In the genomic region with DNA sequence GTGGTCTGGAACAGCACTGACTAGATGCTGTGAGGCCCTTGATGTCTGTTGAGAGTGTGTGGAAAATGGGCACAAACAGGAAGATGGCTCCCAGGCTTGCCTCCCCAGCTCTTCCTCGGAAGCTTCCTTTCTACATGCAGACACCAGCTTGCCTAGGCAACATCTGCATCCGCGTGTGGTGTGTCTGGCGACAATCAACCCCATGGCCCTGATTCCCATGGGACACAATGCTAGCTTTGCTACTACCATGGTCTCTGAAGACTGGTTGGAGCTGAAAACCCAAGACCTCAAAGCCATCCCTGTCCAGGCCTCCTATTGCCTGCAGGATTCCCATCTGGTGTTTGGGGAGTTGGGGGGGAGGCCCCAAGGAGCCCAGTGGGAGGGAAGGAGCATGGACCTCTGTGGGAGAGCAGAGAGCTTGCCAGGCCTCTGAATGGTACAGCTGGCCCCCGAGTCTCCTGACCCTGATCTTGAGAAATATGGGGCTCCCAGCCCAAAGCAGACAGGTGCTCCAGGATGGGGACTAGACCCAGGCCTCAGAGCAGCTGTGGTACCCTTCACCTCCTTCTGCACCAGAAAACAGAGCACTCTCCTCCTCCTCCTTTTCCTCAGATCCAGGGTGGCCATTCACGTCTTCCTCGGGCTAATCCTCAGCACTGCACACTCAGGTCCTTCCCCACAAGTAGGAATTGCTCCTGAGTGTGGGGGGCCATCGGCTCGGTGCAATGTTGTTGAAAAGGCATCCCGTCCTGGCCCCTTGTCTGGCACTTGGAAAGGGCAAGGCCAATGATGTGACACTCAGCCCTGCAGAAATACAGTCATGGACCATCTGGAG, we compare ENCODE assay signal across 31 cellular contexts. TPM values are rescaled to one million over a fixed set of nuclear protein-coding genes. Genes with fewer than 3 reads are reported as not detected.
"Had no signal": no experiment of that assay in that cellular context is flagged by ENCODE, and none has a peak within 500 bp of the region (broad histone marks: within the 10 kb centered on the region; RNA-seq: fewer than 3 reads in every experiment).

No MANE protein-coding gene starts in this region.

- H3K9me3 Mint-ChIP-seq: activated naive CD4-positive, alpha-beta T cell treated with anti-CD3 and anti-CD28 coated beads for 36 hours; activated naive CD8-positive, alpha-beta T cell treated with anti-CD3 and anti-CD28 coated beads for 36 hours; nephron; stimulated activated naive B cell treated with anti-CD40 and anti-IgM and Interleukin-4, amounts not matched to agents 10 μg/mL and 1 μg/mL and 100 μg/mL, for 72 hours; T-helper 1 cell treated with Interleukin-12 subunit alpha and Interleukin-12 subunit beta and Interleukin-4 antibody, amounts not matched to agents 30 μg/mL and 1 μg/mL, for 36 hours had no signal

- H3K4me1 ChIP-seq: adrenal gland, body of pancreas, parathyroid adenoma, psoas muscle, upper lobe of right lung had no signal

- H3K4me3 ChIP-seq: adrenal gland, body of pancreas, cardiac muscle cell, esophagus squamous epithelium, psoas muscle, sigmoid colon, stomach, thyroid gland, upper lobe of right lung had no signal

- H3K27me3 Mint-ChIP-seq: activated naive CD8-positive, alpha-beta T cell treated with anti-CD3 and anti-CD28 coated beads for 36 hours had no signal

- H3K27me3 ChIP-seq: adrenal gland, body of pancreas, cardiac muscle cell, esophagus squamous epithelium, sigmoid colon, stomach, thyroid gland, upper lobe of right lung had no signal

- H3K9me3 ChIP-seq: adrenal gland, body of pancreas, esophagus squamous epithelium, psoas muscle, sigmoid colon, stomach, thyroid gland, upper lobe of right lung had no signal

- ATAC-seq: activated CD4-positive, CD25-positive, alpha-beta regulatory T cell treated with anti-CD3 and anti-CD28 coated beads, Interleukin-2, amount 50 U/mL, for 24 hours; body of pancreas; psoas muscle; stimulated activated naive B cell treated with anti-CD40 and anti-IgM and Interleukin-4, amounts not matched to agents 10 μg/mL and 1 μg/mL and 100 μg/mL, for 72 hours; upper lobe of right lung had no signal

- H3K4me3 Mint-ChIP-seq: activated naive CD4-positive, alpha-beta T cell treated with anti-CD3 and anti-CD28 coated beads for 36 hours; activated naive CD8-positive, alpha-beta T cell treated with anti-CD3 and anti-CD28 coated beads for 36 hours; nephron; stimulated activated naive B cell treated with anti-CD40 and anti-IgM and Interleukin-4, amounts not matched to agents 10 μg/mL and 1 μg/mL and 100 μg/mL, for 72 hours; T-helper 1 cell treated with Interleukin-12 subunit alpha and Interleukin-12 subunit beta and Interleukin-4 antibody, amounts not matched to agents 30 μg/mL and 1 μg/mL, for 36 hours had no signal

- DNase-seq: activated CD4-positive, alpha-beta T cell treated with anti-CD3 and anti-CD28 coated beads for 48 hours; activated CD4-positive, alpha-beta T cell treated with anti-CD3 and anti-CD28 coated beads, Interleukin-2, amount 50 U/mL, for 48 hours; activated CD8-positive, alpha-beta memory T cell treated with anti-CD3 and anti-CD28 coated beads for 24 hours; activated effector memory CD4-positive, alpha-beta T cell treated with Interleukin-2 at 50 U/mL for 16 hours; activated naive CD4-positive, alpha-beta T cell treated with anti-CD3 and anti-CD28 coated beads for 36 hours; activated naive CD8-positive, alpha-beta T cell treated with anti-CD3 and anti-CD28 coated beads for 36 hours; aorta; body of pancreas; esophagus squamous epithelium; foreskin melanocyte; mammary epithelial cell; nucleus accumbens; psoas muscle; sigmoid colon; small intestine; stimulated activated CD4-positive, alpha-beta T cell treated with anti-CD3 and anti-CD28 coated beads, Interleukin-1b, Interleukin-23, amount 100 ng/mL, for 48 hours; stimulated activated CD4-positive, alpha-beta T cell treated with anti-CD3 and anti-CD28 coated beads, Interleukin-4, amount 100 ng/mL, for 4 hours; stimulated activated naive B cell treated with anti-CD40 and anti-IgM and Interleukin-4, amounts not matched to agents 10 μg/mL and 1 μg/mL and 100 μg/mL, for 72 hours; T-helper 9 cell; upper lobe of right lung; WERI-Rb-1 had no signal

- H3K36me3 Mint-ChIP-seq: activated naive CD8-positive, alpha-beta T cell treated with anti-CD3 and anti-CD28 coated beads for 36 hours had no signal

- H3K36me3 ChIP-seq: adrenal gland, cardiac muscle cell, esophagus squamous epithelium, sigmoid colon, stomach, thyroid gland, upper lobe of right lung, WERI-Rb-1 had no signal

- H3K27ac Mint-ChIP-seq: activated naive CD4-positive, alpha-beta T cell treated with anti-CD3 and anti-CD28 coated beads for 36 hours; activated naive CD8-positive, alpha-beta T cell treated with anti-CD3 and anti-CD28 coated beads for 36 hours; nephron; stimulated activated naive B cell treated with anti-CD40 and anti-IgM and Interleukin-4, amounts not matched to agents 10 μg/mL and 1 μg/mL and 100 μg/mL, for 72 hours; T-helper 1 cell treated with Interleukin-12 subunit alpha and Interleukin-12 subunit beta and Interleukin-4 antibody, amounts not matched to agents 30 μg/mL and 1 μg/mL, for 36 hours had no signal

- FAIRE-seq: endometrium, small intestine had no signal

- H3K27ac ChIP-seq: adrenal gland, body of pancreas, cardiac muscle cell, epithelial cell of prostate, esophagus squamous epithelium, parathyroid adenoma, psoas muscle, sigmoid colon, stomach, thyroid gland, upper lobe of right lung, WERI-Rb-1 had no signal

- H3K9ac ChIP-seq: parathyroid adenoma had no signal

- H3K4me1 Mint-ChIP-seq: activated naive CD8-positive, alpha-beta T cell treated with anti-CD3 and anti-CD28 coated beads for 36 hours; nephron had no signal

RNA-seq across cellular contexts. Expression of a gene that starts 57.6 kb away (rescaled TPM):
- total RNA-seq: activated naive CD4-positive, alpha-beta T cell treated with anti-CD3 and anti-CD28 coated beads for 36 hours; activated naive CD8-positive, alpha-beta T cell treated with anti-CD3 and anti-CD28 coated beads for 36 hours had no signal
